Comparison of ENCODE assay signal across 10 cellular contexts in genomic region chr21:33951276-33952178, GRCh38. TPM values are rescaled to one million over a fixed set of nuclear protein-coding genes. Genes with fewer than 3 reads are reported as not detected.
DNase-seq lines count a peak whose midpoint lies in the region; ATAC-seq and TF ChIP-seq lines count a peak whose summit lies in the region.
"Had no signal": no experiment of that assay in that cellular context is flagged by ENCODE, and none has a peak within 500 bp of the region (broad histone marks: within the 10 kb centered on the region; RNA-seq: fewer than 3 reads in every experiment).

No MANE protein-coding gene starts in this region.

- BruUV-seq in MCF 10A (replicated peaks; lab: Mats Ljungman, UMichigan), result no TSS peak

- H3K27ac Mint-ChIP-seq in MCF 10A (ENCODE audit: low read depth, unreplicated experiment), result no peak overlapping the region
- H3K27ac Mint-ChIP-seq in activated T-cell treated with anti-CD3 and anti-CD28 coated beads, Interleukin-2, amount 50 U/mL, for 72 hours, result peak overlapping the region; percentile 85

- no peak for TF ChIP-seq POLR2A in breast epithelium (IDR thresholded peaks at IDR 0.05)
- TF ChIP-seq POLR2A in suprapubic skin (IDR thresholded peaks at IDR 0.05), result no peak
- no peak for TF ChIP-seq POLR2A in adrenal gland (IDR thresholded peaks at IDR 0.05)
- TF ChIP-seq POLR2A in esophagus squamous epithelium (IDR thresholded peaks at IDR 0.05), result no peak

- TF ChIP-seq CTCF in breast epithelium (IDR thresholded peaks at IDR 0.05) (no peak), MCF 10A (IDR thresholded peaks at IDR 0.05; ENCODE audit: unreplicated experiment) (no peak), suprapubic skin (IDR thresholded peaks at IDR 0.05) (no peak), adrenal gland (IDR thresholded peaks at IDR 0.05) (no peak), esophagus squamous epithelium (IDR thresholded peaks at IDR 0.05) (no peak)

- peaks cover 2 to 9% of the 10 kb centered on the region in 2 donors for H3K4me1 ChIP-seq in breast epithelium
- H3K4me1 ChIP-seq in suprapubic skin, result peaks cover 31% of the 10 kb centered on the region
- peaks cover 7 to 18% of the 10 kb centered on the region in 2 donors for H3K4me1 ChIP-seq in adrenal gland (replicated peaks in 1 of 2)
- H3K4me1 ChIP-seq in esophagus squamous epithelium, result peaks cover 20 to 35% (median 25%) of the 10 kb centered on the region in 3 donors

- H3K27me3 Mint-ChIP-seq in MCF 10A (ENCODE audit: insufficient read depth, unreplicated experiment), result no peaks in the 10 kb centered on the region
- H3K27me3 Mint-ChIP-seq in activated T-cell treated with anti-CD3 and anti-CD28 coated beads, Interleukin-2, amount 50 U/mL, for 72 hours (ENCODE audit: low read depth), result no peaks in the 10 kb centered on the region

- peaks cover 23% of the 10 kb centered on the region for H3K4me1 Mint-ChIP-seq in MCF 10A (ENCODE audit: insufficient read depth, unreplicated experiment)
- peaks cover 87% of the 10 kb centered on the region for H3K4me1 Mint-ChIP-seq in activated T-cell treated with anti-CD3 and anti-CD28 coated beads, Interleukin-2, amount 50 U/mL, for 72 hours (ENCODE audit: low read depth)

- intact Hi-C loops in breast epithelium (cut with DNase I; ENCODE audit: low total_unique reads) (no loop called here), MCF 10A (cut with micrococcal nuclease) (no loop called here), adrenal gland (cut with DNase I) (no loop called here), esophagus squamous epithelium (cut with DNase I) (no loop called here)

- no peak overlapping the region for H3K4me3 Mint-ChIP-seq in MCF 10A (ENCODE audit: unreplicated experiment)
- peak overlapping the region; percentile 69 to 91 for H3K4me3 Mint-ChIP-seq in activated T-cell treated with anti-CD3 and anti-CD28 coated beads, Interleukin-2, amount 50 U/mL, for 72 hours

- H3K9me3 Mint-ChIP-seq in MCF 10A (ENCODE audit: unreplicated experiment), result peaks cover 4% of the 10 kb centered on the region
- peaks cover 1 to 2% of the 10 kb centered on the region in 2 donors for H3K9me3 Mint-ChIP-seq in activated T-cell treated with anti-CD3 and anti-CD28 coated beads, Interleukin-2, amount 50 U/mL, for 72 hours

- no peak for TF ChIP-seq EP300 in suprapubic skin (IDR thresholded peaks at IDR 0.05)

- no peaks in the 10 kb centered on the region for H3K36me3 Mint-ChIP-seq in MCF 10A (ENCODE audit: insufficient read depth, unreplicated experiment)
- peaks cover 4 to 9% of the 10 kb centered on the region in 2 donors for H3K36me3 Mint-ChIP-seq in activated T-cell treated with anti-CD3 and anti-CD28 coated beads, Interleukin-2, amount 50 U/mL, for 72 hours (ENCODE audit: insufficient read depth in 2 of 2)

- H3K4me3 ChIP-seq in breast epithelium, result no peak overlapping the region
- H3K4me3 ChIP-seq in suprapubic skin, result no peak overlapping the region
- H3K4me3 ChIP-seq in adrenal gland, result no peak overlapping the region
- H3K4me3 ChIP-seq in esophagus squamous epithelium, result no peak overlapping the region

- no peaks in the 10 kb centered on the region for H3K9me3 ChIP-seq in breast epithelium
- H3K9me3 ChIP-seq in suprapubic skin, result no peaks in the 10 kb centered on the region
- H3K9me3 ChIP-seq in adrenal gland (replicated peaks in 1 of 3), result no peaks in the 10 kb centered on the region
- H3K9me3 ChIP-seq in esophagus squamous epithelium, result no peaks in the 10 kb centered on the region

- POLR2A ChIA-PET in MCF 10A (lab: Yijun Ruan, JAX), result interaction anchor here (0.7 to 1.1 kb wide), 2 partner anchors 9 to 116 kb away, joined by 3 read pairs; no protein-coding TSS in a partner anchor

- H3K36me3 ChIP-seq in breast epithelium (no peaks in the 10 kb centered on the region), suprapubic skin (no peaks in the 10 kb centered on the region), adrenal gland (replicated peaks in 1 of 2) (no peaks in the 10 kb centered on the region), esophagus squamous epithelium (no peaks in the 10 kb centered on the region)

- H3K27ac ChIP-seq in breast epithelium (peak overlapping the region; percentile 47 to 80), suprapubic skin (peak overlapping the region; percentile 11), adrenal gland (no peak overlapping the region), esophagus squamous epithelium (peak overlapping the region in 2 of 4 donors; percentile 13 to 64)

- no peaks in the 10 kb centered on the region for H3K27me3 ChIP-seq in breast epithelium
- no peaks in the 10 kb centered on the region for H3K27me3 ChIP-seq in suprapubic skin
- no peaks in the 10 kb centered on the region for H3K27me3 ChIP-seq in adrenal gland
- no peaks in the 10 kb centered on the region for H3K27me3 ChIP-seq in esophagus squamous epithelium

- CTCF ChIA-PET in MCF 10A (lab: Yijun Ruan, JAX), result no interaction called here

- DNase-seq in breast epithelium (ENCODE audit: low spot score in 2 of 2), result no peak
- DNase-seq in MCF 10A (ENCODE audit: unreplicated experiment), result no peak
- DNase-seq in activated T-cell treated with anti-CD3 and anti-CD28 coated beads, Interleukin-2, amount 50 U/mL, for 72 hours, result no peak
- DNase-seq in kidney glomerular epithelial cell (lab: John Stamatoyannopoulos, UW), result peak; percentile 31
- DNase-seq in suprapubic skin (ENCODE audit: low spot score in 2 of 2), result no peak
- DNase-seq in adrenal gland, result no peak
- DNase-seq in esophagus squamous epithelium (lab: John Stamatoyannopoulos, UW), result no peak
- DNase-seq: anterior cingulate cortex, foreskin melanocyte had no signal

- WGBS in suprapubic skin, result 85% methylated on average over 8 of the region's 8 CpGs
- 83 to 87% (median 85%) methylated on average over 8 of the region's 8 CpGs for WGBS in adrenal gland, 4 donors
- 71 to 80% methylated on average over 5 to 8 of the region's 8 CpGs for WGBS in esophagus squamous epithelium, 2 donors

- ATAC-seq in activated T-cell treated with anti-CD3 and anti-CD28 coated beads, Interleukin-2, amount 50 U/mL, for 72 hours (replicated peaks in 1 of 2), result no peak
- ATAC-seq in HG03378 (IDR thresholded peaks at IDR 0.05; ENCODE audit: unreplicated experiment), result no peak

RNA-seq across cellular contexts. Expression of gene ATP5PO, which starts 35.9 kb away (rescaled TPM):
- total RNA-seq in breast epithelium (100 to 1,000 TPM; 161 to 234 (median 170) TPM), MCF 10A (2022) (147 and 196 TPM in 2 replicates), suprapubic skin (100 to 1,000 TPM; 121 to 182 (median 159) TPM), adrenal gland (100 to 1,000 TPM in 7 of 8 donors, 10 to 100 TPM in 1; 78.6 to 299 (median 180) TPM), esophagus squamous epithelium (100 to 1,000 TPM; 184 to 354 (median 297) TPM)
- 100 to 1,000 TPM; 217 to 230 TPM for total RNA-seq in activated T-cell treated with anti-CD3 and anti-CD28 coated beads, Interleukin-2, amount 50 U/mL, for 72 hours
- 100 to 1,000 TPM; 156 to 256 (median 235) TPM for polyA plus RNA-seq in adrenal gland

Comparison
In these comparisons a context has a peak if more than half of its experiments do, and no peak if none do; other contexts are left out.
1. H3K27ac ChIP-seq: peak in breast epithelium (2 of 2) and suprapubic skin (single experiment); none in adrenal gland (0 of 5).